26 cellular contexts compared by ENCODE assay signal in genomic region chr18:11759456-11759855, GRCh38.
"Had no signal": no experiment of that assay in that cellular context is flagged by ENCODE, and none has a peak within 500 bp of the region (broad histone marks: within the 10 kb centered on the region; RNA-seq: fewer than 3 reads in every experiment).

No MANE protein-coding gene starts in this region.

- H3K4me1 Mint-ChIP-seq: stimulated activated naive B cell treated with anti-CD40 and anti-IgM and Interleukin-4, amounts not matched to agents 10 μg/mL and 1 μg/mL and 100 μg/mL, for 72 hours had no signal

- H3K9me3 Mint-ChIP-seq: naive thymus-derived CD4-positive, alpha-beta T cell; natural killer cell treated with Interleukin-12 subunit alpha and Interleukin-12 subunit beta and Interleukin-15 and Interleukin-18, amount 100 ng/mL, for 72 hours; stimulated activated naive B cell treated with anti-CD40 and anti-IgM and Interleukin-4, amounts not matched to agents 10 μg/mL and 1 μg/mL and 100 μg/mL, for 72 hours; stimulated activated naive CD8-positive, alpha-beta T cell treated with anti-CD3 and anti-CD28 coated beads, Interleukin-15, Interleukin-2, amounts not matched to agents 100 ng/mL and 50 ng/mL, for 24 hours; type B pancreatic cell had no signal

- H3K27me3 ChIP-seq: pancreas, right atrium auricular region, right lobe of liver, tibial nerve, vagina had no signal

- H3K9me3 ChIP-seq: left ventricle myocardium inferior, mucosa of descending colon, pancreas, right atrium auricular region, right lobe of liver, tibial nerve, vagina had no signal

- H3K36me3 ChIP-seq: left ventricle myocardium inferior, pancreas, right atrium auricular region, right lobe of liver, vagina had no signal

- H3K27ac Mint-ChIP-seq: naive thymus-derived CD4-positive, alpha-beta T cell; natural killer cell treated with Interleukin-12 subunit alpha and Interleukin-12 subunit beta and Interleukin-15 and Interleukin-18, amount 100 ng/mL, for 72 hours; progenitor cell of endocrine pancreas; stimulated activated naive B cell treated with anti-CD40 and anti-IgM and Interleukin-4, amounts not matched to agents 10 μg/mL and 1 μg/mL and 100 μg/mL, for 72 hours; stimulated activated naive CD8-positive, alpha-beta T cell treated with anti-CD3 and anti-CD28 coated beads, Interleukin-15, Interleukin-2, amounts not matched to agents 100 ng/mL and 50 ng/mL, for 24 hours; type B pancreatic cell had no signal

- FAIRE-seq: keratinocyte, pancreas had no signal

- H3K4me1 ChIP-seq: left ventricle myocardium inferior, pancreas, right atrium auricular region, right lobe of liver, tibial nerve, vagina had no signal

- H3K27ac ChIP-seq: left ventricle myocardium inferior, pancreas, right atrium auricular region, right lobe of liver, tibial nerve, vagina had no signal

- ATAC-seq: left colon; mucosa of descending colon; naive thymus-derived CD4-positive, alpha-beta T cell; natural killer cell treated with Interleukin-12 subunit alpha and Interleukin-12 subunit beta and Interleukin-15 and Interleukin-18, amount 100 ng/mL, for 72 hours; pancreas; stimulated activated naive B cell treated with anti-CD40 and anti-IgM and Interleukin-4, amounts not matched to agents 10 μg/mL and 1 μg/mL and 100 μg/mL, for 72 hours had no signal

- H3K4me3 ChIP-seq: left ventricle myocardium inferior, lung, mucosa of descending colon, pancreas, right atrium auricular region, right lobe of liver, smooth muscle cell, tibial nerve, vagina had no signal

- H3K4me3 Mint-ChIP-seq: naive thymus-derived CD4-positive, alpha-beta T cell; natural killer cell treated with Interleukin-12 subunit alpha and Interleukin-12 subunit beta and Interleukin-15 and Interleukin-18, amount 100 ng/mL, for 72 hours; stimulated activated naive B cell treated with anti-CD40 and anti-IgM and Interleukin-4, amounts not matched to agents 10 μg/mL and 1 μg/mL and 100 μg/mL, for 72 hours; stimulated activated naive CD8-positive, alpha-beta T cell treated with anti-CD3 and anti-CD28 coated beads, Interleukin-15, Interleukin-2, amounts not matched to agents 100 ng/mL and 50 ng/mL, for 24 hours; type B pancreatic cell had no signal

- DNase-seq: hippocampal formation; left colon; left ventricle myocardium inferior; mesendoderm; midbrain; mucosa of descending colon; naive thymus-derived CD4-positive, alpha-beta T cell; nucleus accumbens; pancreas; right lobe of liver; stimulated activated CD4-positive, alpha-beta T cell treated with anti-CD3 and anti-CD28 coated beads, Interleukin-1b, Interleukin-23, amount 100 ng/mL, for 48 hours; stimulated activated CD4-positive, alpha-beta T cell treated with anti-CD3 and anti-CD28 coated beads, Interleukin-2, amount 100 ng/mL, for 48 hours; stimulated activated CD4-positive, alpha-beta T cell treated with anti-CD3 and anti-CD28 coated beads, Interleukin-4, amount 100 ng/mL, for 4 hours; stimulated activated CD8-positive, alpha-beta memory T cell treated with anti-CD3 and anti-CD28 coated beads, Interleukin-4, amount 100 ng/mL, for 48 hours; stimulated activated naive B cell treated with anti-CD40 and anti-IgM and Interleukin-4, amounts not matched to agents 10 μg/mL and 1 μg/mL and 100 μg/mL, for 72 hours; substantia nigra had no signal
